Comparison of ENCODE assay signal across 1 cellular context in genomic region chr19:4284176-4284958, GRCh38.
TF ChIP-seq lines count a peak whose summit lies in the region.

No MANE protein-coding gene starts in this region.

TF ChIP-seq in SK-N-SH, 30 proteins besides CTCF, POLR2A, EP300 and RAD21:
- no peak for TF ChIP-seq FOXM1 (IDR thresholded peaks at IDR 0.05; ENCODE audit: low read depth)
- no peak for TF ChIP-seq PBX3 (IDR thresholded peaks at IDR 0.05)
- TF ChIP-seq MAX (IDR thresholded peaks at IDR 0.05; ENCODE audit: low read depth), result no peak
- no peak for TF ChIP-seq FOXJ3 (CRISPR knock-in tag; IDR thresholded peaks at IDR 0.05)
- TF ChIP-seq IRF3 (IDR thresholded peaks at IDR 0.05; ENCODE audit: low read depth, low read length), result no peak
- no peak for TF ChIP-seq SIN3A (IDR thresholded peaks at IDR 0.05; ENCODE audit: borderline replicate concordance, low read depth, low read length)
- no peak for TF ChIP-seq JUND (IDR thresholded peaks at IDR 0.05)
- TF ChIP-seq USF2 (IDR thresholded peaks at IDR 0.05; ENCODE audit: borderline replicate concordance, low read depth, low read length), result no peak
- no peak for TF ChIP-seq USF1 (IDR thresholded peaks at IDR 0.05; ENCODE audit: borderline replicate concordance, low read depth)
- no peak for TF ChIP-seq GATA2 (CRISPR knock-in tag; IDR thresholded peaks at IDR 0.05)
